25 cellular contexts compared by ENCODE assay signal in the genomic region with DNA sequence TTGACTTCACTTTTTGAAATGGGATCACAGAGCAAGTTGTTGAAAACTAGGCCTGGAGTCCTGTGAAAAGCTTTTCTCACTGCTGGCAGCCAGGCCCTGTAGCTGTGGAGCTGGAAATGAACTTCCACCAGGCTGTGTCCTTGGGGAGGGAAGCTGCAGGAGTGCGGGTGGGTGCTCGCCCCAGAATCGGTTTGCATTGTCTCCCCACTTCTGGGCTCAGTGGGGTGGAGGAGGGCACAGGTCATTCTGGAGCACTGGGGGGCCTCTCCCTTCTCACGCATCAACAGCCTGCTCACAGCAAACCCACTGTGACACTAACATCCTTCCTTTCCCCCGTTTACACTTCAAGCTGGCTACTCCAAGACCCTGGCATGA. TPM values are rescaled to one million over a fixed set of nuclear protein-coding genes. Genes with fewer than 3 reads are reported as not detected.
"Had no signal": no experiment of that assay in that cellular context is flagged by ENCODE, and none has a peak within 500 bp of the region (broad histone marks: within the 10 kb centered on the region; RNA-seq: fewer than 3 reads in every experiment).

No MANE protein-coding gene starts in this region.

- H3K27me3 Mint-ChIP-seq: activated CD4-positive, alpha-beta memory T cell treated with anti-CD3 and anti-CD28 coated beads for 36 hours; activated CD4-positive, alpha-beta T cell treated with anti-CD3 and anti-CD28 coated beads, Interleukin-2, amount 10 ng/mL, durations not matched to agents 7 days and 5 days; activated naive CD4-positive, alpha-beta T cell treated with anti-CD3 and anti-CD28 coated beads, Interleukin-2, amount 50 U/mL, for 24 hours; activated T-cell treated with anti-CD3 and anti-CD28 coated beads, Interleukin-2, amount 50 U/mL, for 24 hours; brain; T-helper 17 cell had no signal

- ATAC-seq: PC-3, SK-N-SH treated with all-trans-retinoic acid at 6 μM for 48 hours, T-helper 17 cell had no signal

- H3K4me3 ChIP-seq: MG63, SJSA1 had no signal

- H3K9me3 ChIP-seq: MG63, SJSA1 had no signal

- H3K4me1 ChIP-seq: SJSA1 had no signal

- H3K4me3 Mint-ChIP-seq: activated CD4-positive, alpha-beta memory T cell treated with anti-CD3 and anti-CD28 coated beads for 36 hours; activated CD4-positive, alpha-beta T cell treated with anti-CD3 and anti-CD28 coated beads, Interleukin-2, amount 10 ng/mL, durations not matched to agents 7 days and 5 days; activated naive CD4-positive, alpha-beta T cell treated with anti-CD3 and anti-CD28 coated beads, Interleukin-2, amount 50 U/mL, for 24 hours; activated T-cell treated with anti-CD3 and anti-CD28 coated beads, Interleukin-2, amount 50 U/mL, for 24 hours; activated T-helper 1 cell treated with anti-CD3 and anti-CD28 coated beads, Interleukin-12 subunit alpha, Interleukin-12 subunit beta, Interleukin-2, Interleukin-4 antibody, amounts not matched to agents 30 ng/mL and 10 ng/mL and 1 ng/mL, durations not matched to agents 14 hours and 24 hours and 36 hours; brain; T-helper 17 cell had no signal

- H3K9me3 Mint-ChIP-seq: activated CD4-positive, alpha-beta memory T cell treated with anti-CD3 and anti-CD28 coated beads for 36 hours; activated CD4-positive, alpha-beta T cell treated with anti-CD3 and anti-CD28 coated beads, Interleukin-2, amount 10 ng/mL, durations not matched to agents 7 days and 5 days; activated naive CD4-positive, alpha-beta T cell treated with anti-CD3 and anti-CD28 coated beads, Interleukin-2, amount 50 U/mL, for 24 hours; activated T-cell treated with anti-CD3 and anti-CD28 coated beads, Interleukin-2, amount 50 U/mL, for 24 hours; activated T-helper 1 cell treated with anti-CD3 and anti-CD28 coated beads, Interleukin-12 subunit alpha, Interleukin-12 subunit beta, Interleukin-2, Interleukin-4 antibody, amounts not matched to agents 30 ng/mL and 10 ng/mL and 1 ng/mL, durations not matched to agents 14 hours and 24 hours and 36 hours; brain had no signal

- H3K27ac ChIP-seq: SJSA1, VCaP had no signal

- H3K27me3 ChIP-seq: MG63, SJSA1 had no signal

- H3K4me1 Mint-ChIP-seq: brain had no signal

- H3K36me3 Mint-ChIP-seq: activated CD4-positive, alpha-beta memory T cell treated with anti-CD3 and anti-CD28 coated beads for 36 hours; activated naive CD4-positive, alpha-beta T cell treated with anti-CD3 and anti-CD28 coated beads, Interleukin-2, amount 50 U/mL, for 24 hours; brain had no signal

- H3K27ac Mint-ChIP-seq: activated CD4-positive, alpha-beta memory T cell treated with anti-CD3 and anti-CD28 coated beads for 36 hours; activated CD4-positive, alpha-beta T cell treated with anti-CD3 and anti-CD28 coated beads, Interleukin-2, amount 10 ng/mL, durations not matched to agents 7 days and 5 days; activated naive CD4-positive, alpha-beta T cell treated with anti-CD3 and anti-CD28 coated beads, Interleukin-2, amount 50 U/mL, for 24 hours; activated T-cell treated with anti-CD3 and anti-CD28 coated beads, Interleukin-2, amount 50 U/mL, for 24 hours; activated T-helper 1 cell treated with anti-CD3 and anti-CD28 coated beads, Interleukin-12 subunit alpha, Interleukin-12 subunit beta, Interleukin-2, Interleukin-4 antibody, amounts not matched to agents 30 ng/mL and 10 ng/mL and 1 ng/mL, durations not matched to agents 14 hours and 24 hours and 36 hours; brain; T-helper 17 cell had no signal

- DNase-seq: activated CD4-positive, alpha-beta memory T cell treated with anti-CD3 and anti-CD28 coated beads for 36 hours; activated CD4-positive, alpha-beta T cell treated with anti-CD3 and anti-CD28 coated beads, Interleukin-2, amount 10 ng/mL, durations not matched to agents 7 days and 5 days; activated CD4-positive, CD25-positive, alpha-beta regulatory T cell; activated effector memory CD4-positive, alpha-beta T cell treated with Interleukin-2 at 50 U/mL for 16 hours; activated naive CD4-positive, alpha-beta T cell; activated T-cell treated with anti-CD3 and anti-CD28 coated beads, Interleukin-2, amount 50 U/mL, for 24 hours; amygdala; MG63; MV-4-11; NCI-H1092 treated with DMSO at 0.1 percent for 48 hours; NCI-H1694 treated with DMSO at 0.1 percent for 48 hours; NCI-H2029 treated with DMSO at 0.1 percent for 48 hours; NCI-H524 treated with DMSO at 0.1 percent for 48 hours; NCI-H748 treated with DMSO at 0.1 percent for 48 hours; PC-3; SHP77; SW 1271; T-helper 17 cell; T1000 had no signal

- H3K36me3 ChIP-seq: MG63, SJSA1 had no signal

RNA-seq across cellular contexts. Expression of a gene that starts 15.2 kb away (rescaled TPM):
- total RNA-seq: SJSA1 had no signal
